ENCODE assay signal across 8 cellular contexts in genomic region chr13:33931397-33931987, GRCh38.
DNase-seq lines count a peak whose midpoint lies in the region; ATAC-seq, FAIRE-seq and TF ChIP-seq lines count a peak whose summit lies in the region.

No MANE protein-coding gene starts in this region.

- H4K20me1 ChIP-seq in osteoblast (ENCODE audit: insufficient read depth, low read length), result no peaks in the 10 kb centered on the region

- H3K4me2 ChIP-seq in osteoblast (ENCODE audit: insufficient read depth, low read length), result no peak overlapping the region

- 87 to 93% methylated on average over 3 to 4 of the region's 4 CpGs for WGBS in esophagus squamous epithelium, 2 donors

- H3K27me3 ChIP-seq in esophagus squamous epithelium (no peaks in the 10 kb centered on the region), osteoblast (ENCODE audit: insufficient read depth, low read length) (no peaks in the 10 kb centered on the region)

- no peaks in the 10 kb centered on the region for H3K9me3 Mint-ChIP-seq in activated naive CD8-positive, alpha-beta T cell treated with anti-CD3 and anti-CD28 coated beads, Interleukin-2, amount 50 U/mL, for 24 hours
- H3K9me3 Mint-ChIP-seq in activated naive CD8-positive, alpha-beta T cell treated with anti-CD3 and anti-CD28 coated beads for 36 hours, result no peaks in the 10 kb centered on the region

- TF ChIP-seq CTCF in esophagus squamous epithelium (IDR thresholded peaks at IDR 0.05) (peak in 5 of 6 experiments; percentile 34 to 65 (median 44)), osteoblast (IDR thresholded peaks at IDR 0.05; ENCODE audit: extremely low read depth, low read depth, low read length) (peak; percentile 69)

- H3K79me2 ChIP-seq in osteoblast (ENCODE audit: insufficient read depth, low read length), result no peaks in the 10 kb centered on the region

- no peaks in the 10 kb centered on the region for H3K4me1 Mint-ChIP-seq in activated naive CD8-positive, alpha-beta T cell treated with anti-CD3 and anti-CD28 coated beads, Interleukin-2, amount 50 U/mL, for 24 hours
- no peaks in the 10 kb centered on the region for H3K4me1 Mint-ChIP-seq in activated naive CD8-positive, alpha-beta T cell treated with anti-CD3 and anti-CD28 coated beads for 36 hours

- H3K36me3 ChIP-seq in esophagus squamous epithelium, result no peaks in the 10 kb centered on the region
- no peaks in the 10 kb centered on the region for H3K36me3 ChIP-seq in osteoblast (ENCODE audit: insufficient read depth, low read length)

- intact Hi-C loops in esophagus squamous epithelium (cut with DNase I), result loop anchor here (10.0 kb wide), 1 partner anchor 143 kb away; no protein-coding TSS in a partner anchor

- peak; percentile 40 for ATAC-seq in activated naive CD8-positive, alpha-beta T cell treated with anti-CD3 and anti-CD28 coated beads, Interleukin-2, amount 50 U/mL, for 24 hours
- peak; percentile 79 for ATAC-seq in HG03159 (IDR thresholded peaks at IDR 0.05; ENCODE audit: unreplicated experiment)

- no peak overlapping the region for H2AFZ ChIP-seq in osteoblast (ENCODE audit: low read length)

- H3K4me1 ChIP-seq in esophagus squamous epithelium, result no peaks in the 10 kb centered on the region
- no peaks in the 10 kb centered on the region for H3K4me1 ChIP-seq in osteoblast (ENCODE audit: insufficient read depth, low read length)

- H3K27ac Mint-ChIP-seq in activated naive CD8-positive, alpha-beta T cell treated with anti-CD3 and anti-CD28 coated beads, Interleukin-2, amount 50 U/mL, for 24 hours, result no peak overlapping the region
- no peak overlapping the region for H3K27ac Mint-ChIP-seq in activated naive CD8-positive, alpha-beta T cell treated with anti-CD3 and anti-CD28 coated beads for 36 hours

- H3K9me3 ChIP-seq in esophagus squamous epithelium, result no peaks in the 10 kb centered on the region
- no peaks in the 10 kb centered on the region for H3K9me3 ChIP-seq in osteoblast (ENCODE audit: low read depth, low read length)

- no peaks in the 10 kb centered on the region for H3K36me3 Mint-ChIP-seq in activated naive CD8-positive, alpha-beta T cell treated with anti-CD3 and anti-CD28 coated beads, Interleukin-2, amount 50 U/mL, for 24 hours (ENCODE audit: low read depth)
- no peaks in the 10 kb centered on the region for H3K36me3 Mint-ChIP-seq in activated naive CD8-positive, alpha-beta T cell treated with anti-CD3 and anti-CD28 coated beads for 36 hours

- no peak for FAIRE-seq in RCC 7860 (lab: Jason Lieb, UNC)

- no peaks in the 10 kb centered on the region for H3K27me3 Mint-ChIP-seq in activated naive CD8-positive, alpha-beta T cell treated with anti-CD3 and anti-CD28 coated beads, Interleukin-2, amount 50 U/mL, for 24 hours
- no peaks in the 10 kb centered on the region for H3K27me3 Mint-ChIP-seq in activated naive CD8-positive, alpha-beta T cell treated with anti-CD3 and anti-CD28 coated beads for 36 hours

- H3K4me3 ChIP-seq in esophagus squamous epithelium, result no peak overlapping the region
- H3K4me3 ChIP-seq in osteoblast (ENCODE audit: insufficient read depth, low read length), result no peak overlapping the region

- no peak overlapping the region for H3K4me3 Mint-ChIP-seq in activated naive CD8-positive, alpha-beta T cell treated with anti-CD3 and anti-CD28 coated beads, Interleukin-2, amount 50 U/mL, for 24 hours
- H3K4me3 Mint-ChIP-seq in activated naive CD8-positive, alpha-beta T cell treated with anti-CD3 and anti-CD28 coated beads for 36 hours, result no peak overlapping the region

- DNase-seq in activated naive CD8-positive, alpha-beta T cell treated with anti-CD3 and anti-CD28 coated beads, Interleukin-2, amount 50 U/mL, for 24 hours, result no peak
- no peak for DNase-seq in activated naive CD8-positive, alpha-beta T cell treated with anti-CD3 and anti-CD28 coated beads for 36 hours
- DNase-seq in RCC 7860 (ENCODE audit: low spot score) (peak; percentile 8), esophagus squamous epithelium (lab: John Stamatoyannopoulos, UW) (no peak), osteoblast (ENCODE audit: insufficient read length, low spot score, missing footprints) (peak; percentile 11), hippocampal formation (lab: John Stamatoyannopoulos, UW) (no peak), activated gamma-delta T cell treated with Interleukin-2 at 50 U/mL for 16 hours (no peak)

- TF ChIP-seq POLR2A in esophagus squamous epithelium (IDR thresholded peaks at IDR 0.05), result no peak

- H3K27ac ChIP-seq in esophagus squamous epithelium (no peak overlapping the region), osteoblast (ENCODE audit: low read depth, low read length) (no peak overlapping the region)

Comparison
In these comparisons a context has a peak if more than half of its experiments do, and no peak if none do; other contexts are left out.
1. DNase-seq: peak in RCC 7860 (single experiment) and osteoblast (single experiment); none in activated naive CD8-positive, alpha-beta T cell treated with anti-CD3 and anti-CD28 coated beads, Interleukin-2, amount 50 U/mL, for 24 hours (single experiment), activated naive CD8-positive, alpha-beta T cell treated with anti-CD3 and anti-CD28 coated beads for 36 hours (single experiment), esophagus squamous epithelium (single experiment), hippocampal formation (0 of 2) and activated gamma-delta T cell treated with Interleukin-2 at 50 U/mL for 16 hours (single experiment).